1 cellular context compared by ENCODE assay signal in genomic region chr1:29150346-29150745, GRCh38. TPM values are rescaled to one million over a fixed set of nuclear protein-coding genes. Genes with fewer than 3 reads are reported as not detected.
"Had no signal": no experiment of that assay in that cellular context is flagged by ENCODE, and none has a peak within 500 bp of the region (broad histone marks: within the 10 kb centered on the region; RNA-seq: fewer than 3 reads in every experiment).

No MANE protein-coding gene starts in this region.

RNA-seq across cellular contexts. Expression of gene TMEM200B, which starts 26.6 kb away (rescaled TPM):
- total RNA-seq: mononuclear cell had no signal
